In genomic region chr5:135033026-135033861, GRCh38 we compare ENCODE assay signal across 8 cellular contexts. TPM values are rescaled to one million over a fixed set of nuclear protein-coding genes. Genes with fewer than 3 reads are reported as not detected.
DNase-seq lines count a peak whose midpoint lies in the region; ATAC-seq and TF ChIP-seq lines count a peak whose summit lies in the region.

No MANE protein-coding gene starts in this region.

- peak overlapping the region; percentile 57 to 88 (median 68) for H3K4me3 ChIP-seq in subcutaneous abdominal adipose tissue (ENCODE audit: low read depth in 1 of 5, low read length in 5 of 5)

- peaks cover 0 to 37% (median 33%) of the 10 kb centered on the region in 5 donors for H3K4me1 ChIP-seq in subcutaneous abdominal adipose tissue (ENCODE audit: control insufficient read depth in 5 of 5, insufficient read depth in 5 of 5, low read length in 5 of 5)

- DNase-seq in DMS 273 (lab: John Stamatoyannopoulos, UW; ENCODE audit: unreplicated experiment) (peak; percentile 80), DMS 273 treated with DMSO at 0.1 percent for 48 hours (lab: John Stamatoyannopoulos, UW) (no peak), iPS-NIHi7 (ENCODE audit: extremely low spot score) (peak; percentile 51), activated gamma-delta T cell (lab: John Stamatoyannopoulos, UW) (no peak)
- no peak for DNase-seq in activated T-helper 1 cell treated with anti-CD3 and anti-CD28 coated beads, Interleukin-12 subunit alpha, Interleukin-12 subunit beta, Interleukin-2, Interleukin-4 antibody, amounts not matched to agents 30 ng/mL and 10 ng/mL and 1 ng/mL, durations not matched to agents 14 hours and 24 hours and 36 hours (ENCODE audit: low spot score)

- TF ChIP-seq RAD21 in Ishikawa (IDR thresholded peaks at IDR 0.05; ENCODE audit: low read depth): no peak

- H3K9me3 ChIP-seq in subcutaneous abdominal adipose tissue (ENCODE audit: control insufficient read depth in 5 of 5, low read length in 5 of 5): peaks cover 0 to 5% (median 0%) of the 10 kb centered on the region in 5 donors

- intact Hi-C loops in activated T-helper 1 cell treated with anti-CD3 and anti-CD28 coated beads, Interleukin-12 subunit alpha, Interleukin-12 subunit beta, Interleukin-2, Interleukin-4 antibody, amounts not matched to agents 30 ng/mL and 10 ng/mL and 1 ng/mL, durations not matched to agents 14 hours and 24 hours and 36 hours (cut with micrococcal nuclease): loop anchor here (5.0 kb wide), 5 partner anchors 71 to 509 kb away; no protein-coding TSS in a partner anchor

- H3K9me3 Mint-ChIP-seq in activated T-helper 1 cell treated with anti-CD3 and anti-CD28 coated beads, Interleukin-12 subunit alpha, Interleukin-12 subunit beta, Interleukin-2, Interleukin-4 antibody, amounts not matched to agents 30 ng/mL and 10 ng/mL and 1 ng/mL, durations not matched to agents 14 hours and 24 hours and 36 hours: peaks cover 5% of the 10 kb centered on the region

- H3K27me3 Mint-ChIP-seq in activated T-helper 1 cell treated with anti-CD3 and anti-CD28 coated beads, Interleukin-12 subunit alpha, Interleukin-12 subunit beta, Interleukin-2, Interleukin-4 antibody, amounts not matched to agents 30 ng/mL and 10 ng/mL and 1 ng/mL, durations not matched to agents 14 hours and 24 hours and 36 hours (ENCODE audit: insufficient read depth): peaks cover 75% of the 10 kb centered on the region

- H3K27ac Mint-ChIP-seq in activated T-helper 1 cell treated with anti-CD3 and anti-CD28 coated beads, Interleukin-12 subunit alpha, Interleukin-12 subunit beta, Interleukin-2, Interleukin-4 antibody, amounts not matched to agents 30 ng/mL and 10 ng/mL and 1 ng/mL, durations not matched to agents 14 hours and 24 hours and 36 hours: peak overlapping the region; percentile 78

- H3K27me3 ChIP-seq in subcutaneous abdominal adipose tissue (ENCODE audit: control insufficient read depth in 5 of 5, insufficient read depth in 4 of 5, low read length in 5 of 5): peaks cover 43 to 80% (median 75%) of the 10 kb centered on the region in 5 donors

- ATAC-seq in HG03442 (IDR thresholded peaks at IDR 0.05; ENCODE audit: unreplicated experiment): no peak

- H3K4me3 Mint-ChIP-seq in activated T-helper 1 cell treated with anti-CD3 and anti-CD28 coated beads, Interleukin-12 subunit alpha, Interleukin-12 subunit beta, Interleukin-2, Interleukin-4 antibody, amounts not matched to agents 30 ng/mL and 10 ng/mL and 1 ng/mL, durations not matched to agents 14 hours and 24 hours and 36 hours: peak overlapping the region; percentile 85

- peaks cover 11% of the 10 kb centered on the region for H3K36me3 Mint-ChIP-seq in activated T-helper 1 cell treated with anti-CD3 and anti-CD28 coated beads, Interleukin-12 subunit alpha, Interleukin-12 subunit beta, Interleukin-2, Interleukin-4 antibody, amounts not matched to agents 30 ng/mL and 10 ng/mL and 1 ng/mL, durations not matched to agents 14 hours and 24 hours and 36 hours (ENCODE audit: low read depth)

- H3K36me3 ChIP-seq in subcutaneous abdominal adipose tissue (ENCODE audit: control insufficient read depth in 5 of 5, insufficient read depth in 5 of 5, low read length in 5 of 5): no peaks in the 10 kb centered on the region

- peak overlapping the region in 1 of 5 donors; percentile 19 for H3K9ac ChIP-seq in subcutaneous abdominal adipose tissue (ENCODE audit: low read length in 5 of 5)

- H3K27ac ChIP-seq in subcutaneous abdominal adipose tissue (ENCODE audit: low read depth, low read length): no peak overlapping the region

- TF ChIP-seq EP300 in Ishikawa (IDR thresholded peaks at IDR 0.05; ENCODE audit: borderline replicate concordance): no peak

- H3K4me1 Mint-ChIP-seq in activated T-helper 1 cell treated with anti-CD3 and anti-CD28 coated beads, Interleukin-12 subunit alpha, Interleukin-12 subunit beta, Interleukin-2, Interleukin-4 antibody, amounts not matched to agents 30 ng/mL and 10 ng/mL and 1 ng/mL, durations not matched to agents 14 hours and 24 hours and 36 hours (ENCODE audit: low read depth): peaks cover 36% of the 10 kb centered on the region

TF ChIP-seq in Ishikawa, 13 proteins besides CTCF, POLR2A, EP300 and RAD21:
- TF ChIP-seq YY1 (IDR thresholded peaks at IDR 0.05; ENCODE audit: low read depth) (peak; percentile 9; the same call in 1 of the 2 replicates), CREB1 (IDR thresholded peaks at IDR 0.05; ENCODE audit: low read depth) (no peak), TAF1 (IDR thresholded peaks at IDR 0.05; ENCODE audit: low read depth) (no peak), REST (IDR thresholded peaks at IDR 0.05; ENCODE audit: low read depth) (no peak), NFIC (IDR thresholded peaks at IDR 0.05) (no peak), ZBTB7A (IDR thresholded peaks at IDR 0.05; ENCODE audit: low read depth) (no peak), USF1 (IDR thresholded peaks at IDR 0.05) (peak; percentile 6; the same call in 1 of the 2 replicates), TEAD4 (IDR thresholded peaks at IDR 0.05) (no peak), FOXM1 (IDR thresholded peaks at IDR 0.05; ENCODE audit: borderline replicate concordance, low read depth) (no peak), CEBPB (IDR thresholded peaks at IDR 0.05) (peak; percentile 62), EGR1 (IDR thresholded peaks at IDR 0.05) (no peak), MAX (IDR thresholded peaks at IDR 0.05) (peak; percentile 76), TCF12 (IDR thresholded peaks at IDR 0.05; ENCODE audit: low read depth) (no peak)
TF ChIP-seq in Ishikawa: peak in this region for 4.

RNA-seq across cellular contexts. Expression of gene PITX1, which starts 0.8 kb away (rescaled TPM):
- 0.71 and 1.1 TPM in 2 replicates for total RNA-seq in activated T-helper 1 cell treated with anti-CD3 and anti-CD28 coated beads, Interleukin-12 subunit alpha, Interleukin-12 subunit beta, Interleukin-2, Interleukin-4 antibody, amounts not matched to agents 30 ng/mL and 10 ng/mL and 1 ng/mL, durations not matched to agents 14 hours and 24 hours and 36 hours

Comparison
In these comparisons a context has a peak if more than half of its experiments do, and no peak if none do; other contexts are left out.
1. DNase-seq: peak in DMS 273 (single experiment) and iPS-NIHi7 (single experiment); none in DMS 273 treated with DMSO at 0.1 percent for 48 hours (single experiment), activated T-helper 1 cell treated with anti-CD3 and anti-CD28 coated beads, Interleukin-12 subunit alpha, Interleukin-12 subunit beta, Interleukin-2, Interleukin-4 antibody, amounts not matched to agents 30 ng/mL and 10 ng/mL and 1 ng/mL, durations not matched to agents 14 hours and 24 hours and 36 hours (single experiment) and activated gamma-delta T cell (single experiment).